25 cellular contexts compared by ENCODE assay signal in the genomic region with DNA sequence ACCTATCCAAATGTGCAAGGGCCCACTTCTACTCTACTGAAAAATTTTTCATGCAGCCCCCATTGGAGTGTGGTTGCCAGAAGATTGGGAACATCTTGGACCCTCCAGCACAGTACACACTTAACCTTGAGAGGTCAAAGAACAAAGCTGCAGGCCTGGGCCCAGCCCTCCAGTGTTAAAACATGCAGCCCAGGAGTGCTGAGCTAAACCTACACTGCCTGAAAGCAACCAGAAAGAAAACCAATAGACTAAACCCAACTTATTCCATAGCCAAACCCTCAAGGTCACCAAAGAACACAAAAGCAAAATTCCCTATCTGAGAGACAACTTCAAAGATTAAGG. TPM values are rescaled to one million over a fixed set of nuclear protein-coding genes. Genes with fewer than 3 reads are reported as not detected.
DNase-seq lines count a peak whose midpoint lies in the region; ATAC-seq and TF ChIP-seq lines count a peak whose summit lies in the region.
"Had no signal": no experiment of that assay in that cellular context is flagged by ENCODE, and none has a peak within 500 bp of the region (broad histone marks: within the 10 kb centered on the region; RNA-seq: fewer than 3 reads in every experiment).

No MANE protein-coding gene starts in this region.

- DNase-seq in Right ventricle myocardium superior (no peak), right atrium auricular region (ENCODE audit: low spot score) (no peak), heart right ventricle (no peak), left ventricle myocardium superior (peak; percentile 9), ascending aorta (ENCODE audit: low spot score in 2 of 2) (no peak), progenitor cell of endocrine pancreas (ENCODE audit: low spot score, unreplicated experiment) (no peak)
- DNase-seq: 8988T; ACHN; AML-193; BE2C; CD4-positive, alpha-beta T cell; CD8-positive, alpha-beta memory T cell; DMS 273 treated with DMSO at 0.1 percent for 48 hours; DMS79; EL; GDM1; H9 had no signal

- H3K4me3 Mint-ChIP-seq in progenitor cell of endocrine pancreas (ENCODE audit: low read depth): no peak overlapping the region
- H3K4me3 Mint-ChIP-seq: CD14-positive monocyte; CD4-positive, alpha-beta T cell; GM23338; H9 had no signal

- TF ChIP-seq CTCF in right atrium auricular region (IDR thresholded peaks at IDR 0.05) (no peak), heart right ventricle (IDR thresholded peaks at IDR 0.05) (no peak), ascending aorta (IDR thresholded peaks at IDR 0.05) (no peak), progenitor cell of endocrine pancreas (IDR thresholded peaks at IDR 0.05; ENCODE audit: unreplicated experiment) (no peak)

- H3K27me3 ChIP-seq in right atrium auricular region (no peaks in the 10 kb centered on the region), heart right ventricle (no peaks in the 10 kb centered on the region), ascending aorta (no peaks in the 10 kb centered on the region)
- H3K27me3 ChIP-seq: BE2C; BLaER1 treated with 17β-estradiol and CSF1 and Interleukin-3, amounts not matched to agents 10 nM and 100 nM had no signal

- H3K9me3 Mint-ChIP-seq in progenitor cell of endocrine pancreas (ENCODE audit: low read depth): peaks cover 16% of the 10 kb centered on the region
- H3K9me3 Mint-ChIP-seq: GM23338 had no signal

- H3K27ac Mint-ChIP-seq in progenitor cell of endocrine pancreas: no peak overlapping the region
- H3K27ac Mint-ChIP-seq: CD14-positive monocyte; CD4-positive, alpha-beta T cell; CD8-positive, alpha-beta memory T cell; GM23338; H9 had no signal

- no peaks in the 10 kb centered on the region for H3K27me3 Mint-ChIP-seq in progenitor cell of endocrine pancreas
- H3K27me3 Mint-ChIP-seq: CD4-positive, alpha-beta T cell; CD8-positive, alpha-beta memory T cell had no signal

- peaks cover 2% of the 10 kb centered on the region for H3K4me1 Mint-ChIP-seq in progenitor cell of endocrine pancreas (ENCODE audit: low read depth)
- H3K4me1 Mint-ChIP-seq: CD14-positive monocyte; CD8-positive, alpha-beta memory T cell; GM23338 had no signal

- H3K36me3 ChIP-seq in right atrium auricular region (no peaks in the 10 kb centered on the region), heart right ventricle (no peaks in the 10 kb centered on the region), ascending aorta (no peaks in the 10 kb centered on the region)
- H3K36me3 ChIP-seq: BE2C; BLaER1 treated with 17β-estradiol and CSF1 and Interleukin-3, amounts not matched to agents 10 nM and 100 nM had no signal

- H3K9me3 ChIP-seq in right atrium auricular region (no peaks in the 10 kb centered on the region), heart right ventricle (peaks cover 0 to 15% (median 0%) of the 10 kb centered on the region in 11 donors), ascending aorta (no peaks in the 10 kb centered on the region)
- H3K9me3 ChIP-seq: A549; BE2C; BLaER1 treated with 17β-estradiol and CSF1 and Interleukin-3, amounts not matched to agents 10 nM and 100 nM had no signal

- H3K4me1 ChIP-seq in right atrium auricular region (no peaks in the 10 kb centered on the region), heart right ventricle (peaks cover 0 to 14% (median 0%) of the 10 kb centered on the region in 9 donors), ascending aorta (no peaks in the 10 kb centered on the region)
- H3K4me1 ChIP-seq: A549; BE2C; BLaER1 treated with 17β-estradiol and CSF1 and Interleukin-3, amounts not matched to agents 10 nM and 100 nM had no signal

- peak overlapping the region in 1 of 2 donors; percentile 45 for H3K27ac ChIP-seq in right atrium auricular region
- peak overlapping the region in 4 of 10 donors; percentile 9 to 59 (median 48) for H3K27ac ChIP-seq in heart right ventricle
- H3K27ac ChIP-seq in ascending aorta: no peak overlapping the region
- H3K27ac ChIP-seq: A549; BLaER1 treated with 17β-estradiol and CSF1 and Interleukin-3, amounts not matched to agents 10 nM and 100 nM had no signal

- ATAC-seq in Right ventricle myocardium superior (ENCODE audit: poor library complexity) (peak; percentile 18), heart right ventricle (peak in 5 of 8 donors; percentile 28 to 70 (median 46)), left ventricle myocardium superior (peak; percentile 58), HG03139 (IDR thresholded peaks at IDR 0.05; ENCODE audit: unreplicated experiment) (no peak)
- ATAC-seq: A549, GM23338, HCT116 had no signal

- intact Hi-C loops in Right ventricle myocardium superior (cut with DNase I) (no loop called here), heart right ventricle (cut with DNase I) (no loop called here), left ventricle myocardium superior (cut with micrococcal nuclease) (no loop called here), ascending aorta (cut with DNase I) (no loop called here)

- no peak overlapping the region for H3K4me3 ChIP-seq in right atrium auricular region
- H3K4me3 ChIP-seq in heart right ventricle: no peak overlapping the region
- H3K4me3 ChIP-seq in ascending aorta: no peak overlapping the region
- H3K4me3 ChIP-seq: A549; BLaER1 treated with 17β-estradiol and CSF1 and Interleukin-3, amounts not matched to agents 10 nM and 100 nM; GM12878; GM23338 had no signal

- no peaks in the 10 kb centered on the region for H3K36me3 Mint-ChIP-seq in progenitor cell of endocrine pancreas (ENCODE audit: insufficient read depth)
- H3K36me3 Mint-ChIP-seq: CD14-positive monocyte; CD8-positive, alpha-beta memory T cell had no signal

RNA-seq across cellular contexts. Expression of gene TECRL, which starts 47.9 kb away (rescaled TPM):
- total RNA-seq in Right ventricle myocardium superior (1,034 TPM), right atrium auricular region (100 to 1,000 TPM; 203 to 712 TPM), heart right ventricle (1,000 to 10,000 TPM in 7 of 10 donors, 100 to 1,000 TPM in 3; 850 to 1,257 (median 1,099) TPM), left ventricle myocardium superior (1,256 TPM), ascending aorta (not detected), progenitor cell of endocrine pancreas (not detected in 2 replicates)
- polyA plus RNA-seq in heart right ventricle: 100 to 1,000 TPM; 112 to 401 TPM
- total RNA-seq: CD4-positive, alpha-beta T cell; CD8-positive, alpha-beta memory T cell; GM12878; GM23338; H4; H9 had no signal
- polyA plus RNA-seq: A549; CD14-positive monocyte; CD8-positive, alpha-beta memory T cell; GM23338 had no signal

Comparison
In these comparisons a context has a peak if more than half of its experiments do, and no peak if none do; other contexts are left out.
1. RNA of gene TECRL, which starts 47.9 kb away (total RNA-seq): 1,256 TPM in left ventricle myocardium superior (single experiment), 850 to 1,257 TPM in heart right ventricle, 1,034 TPM in Right ventricle myocardium superior (single experiment) and 203 to 712 TPM in right atrium auricular region; not detected in ascending aorta (single experiment) and not detected in progenitor cell of endocrine pancreas; every median in the first group is over 100 times any median in the second.